25 cellular contexts compared by ENCODE assay signal in the genomic region with DNA sequence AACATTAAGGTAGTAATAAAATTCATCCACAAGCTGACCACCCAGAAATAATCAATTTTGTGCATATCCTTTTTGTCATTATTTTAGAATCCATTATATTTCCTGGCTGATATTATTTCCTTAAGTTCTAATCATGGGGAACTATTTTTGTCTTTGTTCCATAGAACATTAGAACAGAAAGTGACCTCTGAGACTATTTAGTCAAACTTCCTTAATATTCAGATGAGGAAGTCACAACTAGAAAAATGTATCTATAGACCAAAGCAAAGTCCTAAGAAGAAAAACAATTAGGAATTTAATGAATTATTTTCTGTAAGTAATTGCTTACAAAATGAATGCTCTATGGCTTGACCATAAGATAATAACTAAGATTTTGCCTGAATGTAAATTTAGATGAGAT.
"Had no signal": no experiment of that assay in that cellular context is flagged by ENCODE, and none has a peak within 500 bp of the region (broad histone marks: within the 10 kb centered on the region; RNA-seq: fewer than 3 reads in every experiment).

No MANE protein-coding gene starts in this region.

- H3K9ac ChIP-seq: KMS-11, SK-N-SH had no signal

- H3K4me1 Mint-ChIP-seq: activated naive CD8-positive, alpha-beta T cell treated with anti-CD3 and anti-CD28 coated beads, Interleukin-2, amount 10 ng/mL, durations not matched to agents 7 days and 5 days; WTC11 had no signal

- H3K4me3 ChIP-seq: adrenal gland, PC-9, SJCRH30 had no signal

- H2AFZ ChIP-seq: PC-9 had no signal

- H3K9me3 ChIP-seq: adrenal gland, SJCRH30 had no signal

- DNase-seq: activated CD4-positive, alpha-beta T cell treated with anti-CD3 and anti-CD28 coated beads for 48 hours; activated CD4-positive, alpha-beta T cell treated with anti-CD3 and anti-CD28 coated beads, Interleukin-2, amount 50 U/mL, for 4 hours; activated CD4-positive, CD25-positive, alpha-beta regulatory T cell treated with anti-CD3 and anti-CD28 coated beads, Interleukin-2, amount 50 U/mL, for 72 hours; activated CD8-positive, alpha-beta memory T cell treated with anti-CD3 and anti-CD28 coated beads, Interleukin-2, amount 50 U/mL, for 48 hours; activated CD8-positive, alpha-beta T cell treated with anti-CD3 and anti-CD28 coated beads, Interleukin-2, amount 10 ng/mL, durations not matched to agents 7 days and 5 days; activated naive CD4-positive, alpha-beta T cell treated with anti-CD3 and anti-CD28 coated beads, Interleukin-2, amount 50 U/mL, for 16 hours; activated naive CD8-positive, alpha-beta T cell treated with anti-CD3 and anti-CD28 coated beads, Interleukin-2, amount 10 ng/mL, durations not matched to agents 7 days and 5 days; activated T-cell treated with anti-CD3 and anti-CD28 coated beads, Interleukin-2, amount 50 U/mL, for 1 hour; adrenal gland; anterior cingulate cortex; cerebellar nuclear complex; NCI-H1048; NCI-H146; NCI-H1930; NCI-H2171; NCI-H226; NCI-H526; NCI-H774; PC-9; SJCRH30; SK-N-SH; SW 1271 had no signal

- H3K4me2 ChIP-seq: KMS-11, PC-9, SK-N-SH had no signal

- H3K27me3 Mint-ChIP-seq: activated naive CD8-positive, alpha-beta T cell treated with anti-CD3 and anti-CD28 coated beads, Interleukin-2, amount 10 ng/mL, durations not matched to agents 7 days and 5 days had no signal

- H3K36me3 ChIP-seq: adrenal gland, SJCRH30 had no signal

- H3K27ac Mint-ChIP-seq: activated CD8-positive, alpha-beta T cell treated with anti-CD3 and anti-CD28 coated beads, Interleukin-2, amount 10 ng/mL, durations not matched to agents 7 days and 5 days; activated naive CD8-positive, alpha-beta T cell treated with anti-CD3 and anti-CD28 coated beads, Interleukin-2, amount 10 ng/mL, durations not matched to agents 7 days and 5 days; T-helper 2 cell treated with Interferon-gamma antibody and Interleukin-4, amounts not matched to agents 5 μg/mL and 100 μg/mL, for 36 hours; WTC11 had no signal

- H3K4me1 ChIP-seq: SJCRH30 had no signal

- H3K27ac ChIP-seq: KMS-11, PC-9, SJCRH30 had no signal

- ATAC-seq: activated CD8-positive, alpha-beta T cell treated with anti-CD3 and anti-CD28 coated beads, Interleukin-2, amount 10 ng/mL, durations not matched to agents 7 days and 5 days; WTC11 had no signal

- H3K27me3 ChIP-seq: adrenal gland, SJCRH30 had no signal

- H3K4me3 Mint-ChIP-seq: activated CD8-positive, alpha-beta T cell treated with anti-CD3 and anti-CD28 coated beads, Interleukin-2, amount 10 ng/mL, durations not matched to agents 7 days and 5 days; activated naive CD8-positive, alpha-beta T cell treated with anti-CD3 and anti-CD28 coated beads, Interleukin-2, amount 10 ng/mL, durations not matched to agents 7 days and 5 days; T-helper 2 cell treated with Interferon-gamma antibody and Interleukin-4, amounts not matched to agents 5 μg/mL and 100 μg/mL, for 36 hours; WTC11 had no signal

- H3K36me3 Mint-ChIP-seq: activated naive CD8-positive, alpha-beta T cell treated with anti-CD3 and anti-CD28 coated beads, Interleukin-2, amount 10 ng/mL, durations not matched to agents 7 days and 5 days; WTC11 had no signal

- H3K9me3 Mint-ChIP-seq: T-helper 2 cell treated with Interferon-gamma antibody and Interleukin-4, amounts not matched to agents 5 μg/mL and 100 μg/mL, for 36 hours had no signal
